ENCODE assay signal across 12 cellular contexts in the genomic region with DNA sequence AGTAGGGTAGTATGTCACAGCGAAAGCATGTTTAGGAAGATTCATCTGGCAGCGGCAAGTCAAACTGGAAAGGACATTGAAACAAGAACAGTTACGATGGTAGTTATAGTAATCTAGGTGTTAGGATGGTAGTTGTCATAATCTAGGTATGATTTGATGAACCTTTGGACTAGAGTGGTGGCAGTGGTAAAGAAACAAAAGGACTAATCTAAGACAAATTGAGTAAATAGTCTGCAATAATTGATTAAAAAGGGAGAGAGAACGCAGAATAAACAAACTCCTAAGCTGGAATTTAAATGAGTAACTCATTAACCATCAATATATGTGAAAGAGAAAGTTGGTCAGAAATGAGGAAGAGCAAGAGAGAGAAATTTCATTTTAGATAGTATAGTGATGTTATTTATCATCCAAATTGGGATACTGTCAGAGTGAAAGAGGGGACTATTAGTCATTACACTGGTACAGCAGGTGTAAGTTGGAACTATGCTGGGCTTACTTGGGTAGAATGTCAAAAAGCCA. TPM values are rescaled to one million over a fixed set of nuclear protein-coding genes. Genes with fewer than 3 reads are reported as not detected.
DNase-seq lines count a peak whose midpoint lies in the region; ATAC-seq and TF ChIP-seq lines count a peak whose summit lies in the region.
"Had no signal": no experiment of that assay in that cellular context is flagged by ENCODE, and none has a peak within 500 bp of the region (broad histone marks: within the 10 kb centered on the region; RNA-seq: fewer than 3 reads in every experiment).

No MANE protein-coding gene starts in this region.

- H3K36me3 Mint-ChIP-seq in activated CD4-positive, alpha-beta T cell treated with anti-CD3 and anti-CD28 coated beads, Interleukin-2, amount 10 ng/mL, durations not matched to agents 24 days and 14 days (ENCODE audit: low read depth) = peaks cover 40% of the 10 kb centered on the region

- H3K4me3 Mint-ChIP-seq in activated CD4-positive, alpha-beta T cell treated with anti-CD3 and anti-CD28 coated beads, Interleukin-2, amount 10 ng/mL, durations not matched to agents 24 days and 14 days = no peak overlapping the region
- H3K4me3 Mint-ChIP-seq: nephron progenitor cell had no signal

- no peak for TF ChIP-seq POLR2A in stomach (IDR thresholded peaks at IDR 0.05)

- H3K27me3 Mint-ChIP-seq in activated CD4-positive, alpha-beta T cell treated with anti-CD3 and anti-CD28 coated beads, Interleukin-2, amount 10 ng/mL, durations not matched to agents 24 days and 14 days = no peaks in the 10 kb centered on the region

- H3K4me1 Mint-ChIP-seq in activated CD4-positive, alpha-beta T cell treated with anti-CD3 and anti-CD28 coated beads, Interleukin-2, amount 10 ng/mL, durations not matched to agents 24 days and 14 days = peaks cover 9% of the 10 kb centered on the region
- H3K4me1 Mint-ChIP-seq: nephron progenitor cell had no signal

- H3K4me1 ChIP-seq in stomach = peaks cover 0 to 13% (median 0%) of the 10 kb centered on the region in 4 donors
- H3K4me1 ChIP-seq: A549 had no signal

- no peak for DNase-seq in activated CD4-positive, alpha-beta T cell treated with anti-CD3 and anti-CD28 coated beads, Interleukin-2, amount 10 ng/mL, durations not matched to agents 24 days and 14 days
- no peak for DNase-seq in activated CD4-positive, alpha-beta T cell treated with anti-CD3 and anti-CD28 coated beads, Interleukin-2, amount 50 U/mL, for 1 hour
- DNase-seq in myocyte (ENCODE audit: low read depth) (peak; percentile 16), HuH-7.5 (ENCODE audit: low spot score) (no peak), stomach (no peak)
- DNase-seq in stimulated activated CD8-positive, alpha-beta memory T cell treated with anti-CD3 and anti-CD28 coated beads, Interleukin-4, amount 100 ng/mL, for 48 hours = no peak
- DNase-seq: nephron progenitor cell had no signal

- peak; percentile 98 for ATAC-seq in GM21390 (IDR thresholded peaks at IDR 0.05; ENCODE audit: unreplicated experiment)
- ATAC-seq in HG03135 (IDR thresholded peaks at IDR 0.05; ENCODE audit: unreplicated experiment) = peak; percentile 95
- ATAC-seq: A549 had no signal

- no peak overlapping the region for H3K4me3 ChIP-seq in stomach
- H3K4me3 ChIP-seq: A549, cardiac muscle cell had no signal

- no peak for TF ChIP-seq EP300 in stomach (IDR thresholded peaks at IDR 0.05)

- H3K9me3 ChIP-seq in stomach = no peaks in the 10 kb centered on the region
- H3K9me3 ChIP-seq: A549 had no signal

- H3K27me3 ChIP-seq in stomach = no peaks in the 10 kb centered on the region
- H3K27me3 ChIP-seq: cardiac muscle cell had no signal

- H3K36me3 ChIP-seq in stomach = peaks cover 5 to 50% (median 41%) of the 10 kb centered on the region in 4 donors

- peaks cover 5% of the 10 kb centered on the region for H3K9me3 Mint-ChIP-seq in activated CD4-positive, alpha-beta T cell treated with anti-CD3 and anti-CD28 coated beads, Interleukin-2, amount 10 ng/mL, durations not matched to agents 24 days and 14 days
- H3K9me3 Mint-ChIP-seq: nephron progenitor cell had no signal

- 34 to 70% (median 48%) methylated on average over 4 of the region's 4 CpGs for WGBS in stomach, 5 donors

- no peak overlapping the region for H3K27ac ChIP-seq in stomach
- H3K27ac ChIP-seq: A549, cardiac muscle cell, KMS-11 had no signal

- intact Hi-C loops in activated CD4-positive, alpha-beta T cell treated with anti-CD3 and anti-CD28 coated beads, Interleukin-2, amount 10 ng/mL, durations not matched to agents 24 days and 14 days (cut with micrococcal nuclease) = loop anchor here (1.0 kb wide), 1 partner anchor 25 kb away; no protein-coding TSS in a partner anchor
- intact Hi-C loops in stomach (cut with DNase I; ENCODE audit: low total_unique reads) = no loop called here

- TF ChIP-seq CTCF in stomach (IDR thresholded peaks at IDR 0.05) = no peak

- H3K27ac Mint-ChIP-seq in activated CD4-positive, alpha-beta T cell treated with anti-CD3 and anti-CD28 coated beads, Interleukin-2, amount 10 ng/mL, durations not matched to agents 24 days and 14 days = peak overlapping the region; percentile 75
- H3K27ac Mint-ChIP-seq: nephron progenitor cell had no signal

RNA-seq across cellular contexts. Expression of a gene that starts 56.8 kb away (rescaled TPM):
- total RNA-seq in activated CD4-positive, alpha-beta T cell treated with anti-CD3 and anti-CD28 coated beads, Interleukin-2, amount 10 ng/mL, durations not matched to agents 24 days and 14 days = 123 and 128 TPM in 2 replicates
- 87.7 and 97.1 TPM in 2 replicates for total RNA-seq in myocyte
- 16.9 TPM for polyA plus RNA-seq in myocyte (2012)
- total RNA-seq in stomach = 100 to 1,000 TPM in 2 of 5 donors, 10 to 100 TPM in 3; 24.6 to 138 (median 48.7) TPM
- polyA plus RNA-seq in stomach = 10 to 100 TPM; 13.6 to 17.3 (median 14.7) TPM

RNA-seq across cellular contexts. Expression of a gene that starts 57.1 kb away (rescaled TPM):
- total RNA-seq in activated CD4-positive, alpha-beta T cell treated with anti-CD3 and anti-CD28 coated beads, Interleukin-2, amount 10 ng/mL, durations not matched to agents 24 days and 14 days = 18.0 and 18.2 TPM in 2 replicates
- total RNA-seq in myocyte (33.4 and 44.3 TPM in 2 replicates), stomach (10 to 100 TPM in 4 of 5 donors, 1 to 10 TPM in 1; 4.3 to 54.5 (median 18.8) TPM)
- polyA plus RNA-seq in myocyte (2012) = 13.8 TPM
- polyA plus RNA-seq in stomach = 10 to 100 TPM in 1 of 3 donors, 1 to 10 TPM in 2; 6.5 to 10.7 (median 8.8) TPM
